ENCODE assay signal across 20 cellular contexts in genomic region chr9:90526386-90526785, GRCh38.
"Had no signal": no experiment of that assay in that cellular context is flagged by ENCODE, and none has a peak within 500 bp of the region (broad histone marks: within the 10 kb centered on the region; RNA-seq: fewer than 3 reads in every experiment).

No MANE protein-coding gene starts in this region.

- H3K4me3 Mint-ChIP-seq: activated CD4-positive, alpha-beta memory T cell treated with anti-CD3 and anti-CD28 coated beads for 36 hours; activated naive CD8-positive, alpha-beta T cell treated with anti-CD3 and anti-CD28 coated beads, Interleukin-2, amount 10 ng/mL, durations not matched to agents 7 days and 5 days; endodermal cell; memory B cell; WTC11 had no signal

- H3K27ac Mint-ChIP-seq: activated CD4-positive, alpha-beta memory T cell treated with anti-CD3 and anti-CD28 coated beads for 36 hours; activated naive CD8-positive, alpha-beta T cell treated with anti-CD3 and anti-CD28 coated beads, Interleukin-2, amount 10 ng/mL, durations not matched to agents 7 days and 5 days; endodermal cell; memory B cell; WTC11 had no signal

- ATAC-seq: WTC11 had no signal

- H3K9me3 Mint-ChIP-seq: activated CD4-positive, alpha-beta memory T cell treated with anti-CD3 and anti-CD28 coated beads for 36 hours; activated naive CD8-positive, alpha-beta T cell treated with anti-CD3 and anti-CD28 coated beads, Interleukin-2, amount 10 ng/mL, durations not matched to agents 7 days and 5 days had no signal

- DNase-seq: activated CD4-positive, alpha-beta memory T cell treated with anti-CD3 and anti-CD28 coated beads for 36 hours; activated CD4-positive, alpha-beta T cell treated with anti-CD3 and anti-CD28 coated beads for 4 hours; activated naive CD8-positive, alpha-beta T cell treated with anti-CD3 and anti-CD28 coated beads, Interleukin-2, amount 10 ng/mL, durations not matched to agents 7 days and 5 days; amygdala; colonic mucosa; endodermal cell; foreskin fibroblast; glutamatergic neuron; hippocampal formation; islet precursor cell; left ventricle myocardium inferior; occipital lobe; posterior cingulate gyrus; stimulated activated CD4-positive, alpha-beta T cell treated with anti-CD3 and anti-CD28 coated beads, Interleukin-12 subunit alpha, Interleukin-12 subunit beta, amount 100 ng/mL, for 4 hours; stimulated activated CD4-positive, alpha-beta T cell treated with anti-CD3 and anti-CD28 coated beads, Interleukin-1b, Interleukin-23, amount 100 ng/mL, for 48 hours; stimulated activated CD8-positive, alpha-beta memory T cell treated with anti-CD3 and anti-CD28 coated beads, Interleukin-4, amount 100 ng/mL, for 48 hours; stimulated activated naive CD4-positive, alpha-beta T cell; tibial artery had no signal

- H3K4me1 Mint-ChIP-seq: activated naive CD8-positive, alpha-beta T cell treated with anti-CD3 and anti-CD28 coated beads, Interleukin-2, amount 10 ng/mL, durations not matched to agents 7 days and 5 days; memory B cell; WTC11 had no signal
